In genomic region chr5:75192804-75193203, GRCh38 we compare ENCODE assay signal across 22 cellular contexts.
DNase-seq lines count a peak whose midpoint lies in the region; ATAC-seq and TF ChIP-seq lines count a peak whose summit lies in the region.
"Had no signal": no experiment of that assay in that cellular context is flagged by ENCODE, and none has a peak within 500 bp of the region (broad histone marks: within the 10 kb centered on the region; RNA-seq: fewer than 3 reads in every experiment).

No MANE protein-coding gene starts in this region.

- no peak for TF ChIP-seq CTCF in epithelial cell of esophagus (IDR thresholded peaks at IDR 0.05; ENCODE audit: insufficient read depth, low read depth, low read length, missing control alignments)

- H3K4me3 Mint-ChIP-seq in activated T-cell treated with anti-CD3 and anti-CD28 coated beads, Interleukin-2, amount 50 U/mL, for 24 hours = peak overlapping the region; percentile 8
- H3K4me3 Mint-ChIP-seq in stimulated activated naive CD8-positive, alpha-beta T cell treated with anti-CD3 and anti-CD28 coated beads, Interleukin-15, amount 100 ng/mL, for 72 hours = no peak overlapping the region
- H3K4me3 Mint-ChIP-seq: CD14-positive monocyte, GM23338, IgD-negative memory B cell had no signal

- H3K4me1 Mint-ChIP-seq in activated T-cell treated with anti-CD3 and anti-CD28 coated beads, Interleukin-2, amount 50 U/mL, for 24 hours (ENCODE audit: low read depth) = peaks cover 25% of the 10 kb centered on the region
- peaks cover 11% of the 10 kb centered on the region for H3K4me1 Mint-ChIP-seq in stimulated activated naive CD8-positive, alpha-beta T cell treated with anti-CD3 and anti-CD28 coated beads, Interleukin-15, amount 100 ng/mL, for 72 hours
- H3K4me1 Mint-ChIP-seq: CD14-positive monocyte, GM23338, IgD-negative memory B cell had no signal

- DNase-seq in activated T-cell treated with anti-CD3 and anti-CD28 coated beads, Interleukin-2, amount 50 U/mL, for 24 hours = no peak
- no peak for DNase-seq in activated T-cell treated with anti-CD3 and anti-CD28 coated beads for 4 hours
- DNase-seq in stimulated activated naive CD8-positive, alpha-beta T cell treated with anti-CD3 and anti-CD28 coated beads, Interleukin-15, Interleukin-2, amounts not matched to agents 100 U/mL and 50 U/mL, for 24 hours = peak; percentile 19
- DNase-seq in stimulated activated naive CD8-positive, alpha-beta T cell treated with anti-CD3 and anti-CD28 coated beads, Interleukin-15, amount 100 ng/mL, for 72 hours = no peak
- peak; percentile 27 for DNase-seq in epithelial cell of esophagus (ENCODE audit: low read depth)
- DNase-seq in NAMALWA (ENCODE audit: low spot score) = no peak
- DNase-seq: ACHN; AML-193; DMS 273 treated with DMSO at 0.1 percent for 48 hours; GF-D8; Kasumi-1; NCI-H1417 treated with DMSO at 0.1 percent for 48 hours; NCI-H2029; NCI-H2171 treated with DMSO at 0.1 percent for 48 hours; NCI-H446 treated with DMSO at 0.1 percent for 48 hours; NK-92 treated with Interleukin-12 subunit alpha and Interleukin-12 subunit beta, amount 100 ng/mL, for 24 hours; OCI-M1 had no signal

- ATAC-seq in stimulated activated naive CD8-positive, alpha-beta T cell treated with anti-CD3 and anti-CD28 coated beads, Interleukin-15, Interleukin-2, amounts not matched to agents 100 U/mL and 50 U/mL, for 24 hours = peak; percentile 91
- ATAC-seq in stimulated activated naive CD8-positive, alpha-beta T cell treated with anti-CD3 and anti-CD28 coated beads, Interleukin-15, amount 100 ng/mL, for 72 hours = no peak
- ATAC-seq in GM19035 (IDR thresholded peaks at IDR 0.05; ENCODE audit: unreplicated experiment) = no peak
- ATAC-seq: GM23338, HCT116 had no signal

- no peaks in the 10 kb centered on the region for H3K36me3 Mint-ChIP-seq in activated T-cell treated with anti-CD3 and anti-CD28 coated beads, Interleukin-2, amount 50 U/mL, for 24 hours (ENCODE audit: low read depth)
- H3K36me3 Mint-ChIP-seq: CD14-positive monocyte, IgD-negative memory B cell had no signal

- no peak overlapping the region for H3K4me3 ChIP-seq in epithelial cell of esophagus (ENCODE audit: low read length)
- H3K4me3 ChIP-seq: GM23338 had no signal

- no peaks in the 10 kb centered on the region for H3K27me3 Mint-ChIP-seq in activated T-cell treated with anti-CD3 and anti-CD28 coated beads, Interleukin-2, amount 50 U/mL, for 24 hours
- no peaks in the 10 kb centered on the region for H3K27me3 Mint-ChIP-seq in stimulated activated naive CD8-positive, alpha-beta T cell treated with anti-CD3 and anti-CD28 coated beads, Interleukin-15, amount 100 ng/mL, for 72 hours

- H3K9me3 Mint-ChIP-seq in activated T-cell treated with anti-CD3 and anti-CD28 coated beads, Interleukin-2, amount 50 U/mL, for 24 hours = no peaks in the 10 kb centered on the region
- H3K9me3 Mint-ChIP-seq in stimulated activated naive CD8-positive, alpha-beta T cell treated with anti-CD3 and anti-CD28 coated beads, Interleukin-15, amount 100 ng/mL, for 72 hours = no peaks in the 10 kb centered on the region
- H3K9me3 Mint-ChIP-seq: CD14-positive monocyte, GM23338, IgD-negative memory B cell had no signal

- H3K27ac Mint-ChIP-seq in activated T-cell treated with anti-CD3 and anti-CD28 coated beads, Interleukin-2, amount 50 U/mL, for 24 hours = no peak overlapping the region
- no peak overlapping the region for H3K27ac Mint-ChIP-seq in stimulated activated naive CD8-positive, alpha-beta T cell treated with anti-CD3 and anti-CD28 coated beads, Interleukin-15, amount 100 ng/mL, for 72 hours
- H3K27ac Mint-ChIP-seq: CD14-positive monocyte, GM23338, IgD-negative memory B cell had no signal

Comparison
In these comparisons a context has a peak if more than half of its experiments do, and no peak if none do; other contexts are left out.
1. DNase-seq: peak in stimulated activated naive CD8-positive, alpha-beta T cell treated with anti-CD3 and anti-CD28 coated beads, Interleukin-15, Interleukin-2, amounts not matched to agents 100 U/mL and 50 U/mL, for 24 hours (single experiment) and epithelial cell of esophagus (single experiment); none in activated T-cell treated with anti-CD3 and anti-CD28 coated beads, Interleukin-2, amount 50 U/mL, for 24 hours (single experiment), activated T-cell treated with anti-CD3 and anti-CD28 coated beads for 4 hours (single experiment), stimulated activated naive CD8-positive, alpha-beta T cell treated with anti-CD3 and anti-CD28 coated beads, Interleukin-15, amount 100 ng/mL, for 72 hours (0 of 2) and NAMALWA (single experiment).